17 cellular contexts compared by ENCODE assay signal in the genomic region with DNA sequence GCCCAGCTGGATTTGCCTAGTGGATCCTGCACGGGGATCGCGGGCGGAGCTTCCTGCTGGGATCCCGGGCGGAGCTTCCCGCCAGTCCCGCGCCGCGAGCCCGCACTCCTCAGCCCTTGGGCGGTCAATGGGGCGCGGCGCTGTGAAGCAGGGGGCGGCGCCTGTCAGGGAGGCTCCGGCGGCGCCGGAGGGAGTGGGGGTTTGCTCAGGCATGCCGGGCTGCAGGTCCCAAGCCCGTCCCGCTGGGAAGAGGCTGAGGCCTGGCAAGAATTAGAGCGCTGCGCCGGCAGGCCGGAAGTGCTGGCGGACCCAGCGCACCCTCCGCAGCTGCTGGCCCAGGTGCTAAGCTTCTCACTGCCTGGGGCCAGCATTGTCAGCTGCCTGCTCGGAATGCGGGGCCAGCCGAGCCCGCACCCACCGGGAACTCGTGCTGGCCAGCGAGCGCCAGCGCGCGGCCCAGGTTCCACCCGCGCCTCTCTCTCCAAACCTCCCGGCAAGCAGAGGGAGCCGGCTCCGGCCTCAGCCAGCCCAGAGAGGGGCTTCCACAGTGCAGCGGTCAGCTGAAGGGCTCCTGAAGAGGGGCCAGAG.
"Had no signal": no experiment of that assay in that cellular context is flagged by ENCODE, and none has a peak within 500 bp of the region (broad histone marks: within the 10 kb centered on the region; RNA-seq: fewer than 3 reads in every experiment).

No MANE protein-coding gene starts in this region.

- H3K9me3 ChIP-seq: adrenal gland had no signal

- H3K4me3 ChIP-seq: adrenal gland, SJSA1 had no signal

- H3K9ac ChIP-seq: parathyroid adenoma had no signal

- FAIRE-seq: keratinocyte had no signal

- H2AFZ ChIP-seq: parathyroid adenoma had no signal

- H3K36me3 ChIP-seq: adrenal gland, SJSA1 had no signal

- H3K36me3 Mint-ChIP-seq: mesothelial cell of epicardium had no signal

- DNase-seq: activated B cell treated with CpG ODN at 0.5 μM for 24 hours; activated CD4-positive, alpha-beta T cell treated with anti-CD3 and anti-CD28 coated beads, Interleukin-2, amount 10 ng/mL, durations not matched to agents 24 days and 14 days; activated CD8-positive, alpha-beta memory T cell treated with anti-CD3 and anti-CD28 coated beads for 24 hours; activated naive CD4-positive, alpha-beta T cell treated with anti-CD3 and anti-CD28 coated beads, Interleukin-2, amount 50 U/mL, for 16 hours; cortex of kidney; effector memory CD8-positive, alpha-beta T cell; erythroblast; stimulated activated CD4-positive, alpha-beta T cell treated with anti-CD3 and anti-CD28 coated beads, Interleukin-1b, Interleukin-23, amount 100 ng/mL, for 48 hours; stimulated activated naive CD4-positive, alpha-beta T cell; T1000 had no signal

- H3K27me3 ChIP-seq: adrenal gland, SJSA1 had no signal

- H3K79me2 ChIP-seq: parathyroid adenoma had no signal

- H3K4me1 Mint-ChIP-seq: activated B cell treated with CpG ODN at 0.5 μM for 24 hours; activated CD4-positive, alpha-beta T cell treated with anti-CD3 and anti-CD28 coated beads, Interleukin-2, amount 10 ng/mL, durations not matched to agents 24 days and 14 days; activated T-helper 17 cell treated with anti-CD3 and anti-CD28 coated beads, Interleukin-2, amount 50 U/mL, for 72 hours; mesothelial cell of epicardium; neural crest cell had no signal

- H3K4me3 Mint-ChIP-seq: activated B cell treated with CpG ODN at 0.5 μM for 24 hours; activated CD4-positive, alpha-beta T cell treated with anti-CD3 and anti-CD28 coated beads, Interleukin-2, amount 10 ng/mL, durations not matched to agents 24 days and 14 days; activated T-helper 17 cell treated with anti-CD3 and anti-CD28 coated beads, Interleukin-2, amount 50 U/mL, for 72 hours; effector memory CD8-positive, alpha-beta T cell; mesothelial cell of epicardium; neural crest cell had no signal

- H3K27ac ChIP-seq: adrenal gland, parathyroid adenoma, SJSA1 had no signal

- H3K27me3 Mint-ChIP-seq: activated B cell treated with CpG ODN at 0.5 μM for 24 hours; activated CD4-positive, alpha-beta T cell treated with anti-CD3 and anti-CD28 coated beads, Interleukin-2, amount 10 ng/mL, durations not matched to agents 24 days and 14 days; activated T-helper 17 cell treated with anti-CD3 and anti-CD28 coated beads, Interleukin-2, amount 50 U/mL, for 72 hours; effector memory CD8-positive, alpha-beta T cell had no signal

- H3K4me1 ChIP-seq: adrenal gland, parathyroid adenoma, SJSA1 had no signal

- H3K27ac Mint-ChIP-seq: activated B cell treated with CpG ODN at 0.5 μM for 24 hours; activated CD4-positive, alpha-beta T cell treated with anti-CD3 and anti-CD28 coated beads, Interleukin-2, amount 10 ng/mL, durations not matched to agents 24 days and 14 days; activated T-helper 17 cell treated with anti-CD3 and anti-CD28 coated beads, Interleukin-2, amount 50 U/mL, for 72 hours; effector memory CD8-positive, alpha-beta T cell; mesothelial cell of epicardium had no signal

- ATAC-seq: activated T-helper 17 cell treated with anti-CD3 and anti-CD28 coated beads, Interleukin-2, amount 50 U/mL, for 72 hours; effector memory CD8-positive, alpha-beta T cell had no signal
